In genomic region chr15:53535886-53536285, GRCh38 we compare ENCODE assay signal across 20 cellular contexts.
"Had no signal": no experiment of that assay in that cellular context is flagged by ENCODE, and none has a peak within 500 bp of the region (broad histone marks: within the 10 kb centered on the region; RNA-seq: fewer than 3 reads in every experiment).

No MANE protein-coding gene starts in this region.

- ATAC-seq: activated CD8-positive, alpha-beta memory T cell treated with anti-CD3 and anti-CD28 coated beads, Interleukin-2, amount 10 ng/mL, durations not matched to agents 7 days and 5 days; activated naive CD8-positive, alpha-beta T cell treated with anti-CD3 and anti-CD28 coated beads, Interleukin-2, amount 50 U/mL, for 24 hours; esophagus mucosa; left ventricle myocardium superior; right cardiac atrium; WTC11 had no signal

- H3K4me1 ChIP-seq: breast epithelium, prostate gland, stomach, upper lobe of left lung had no signal

- H3K27ac Mint-ChIP-seq: activated CD4-positive, alpha-beta memory T cell treated with anti-CD3 and anti-CD28 coated beads, Interleukin-2, amount 10 ng/mL, durations not matched to agents 7 days and 5 days; activated CD8-positive, alpha-beta memory T cell treated with anti-CD3 and anti-CD28 coated beads, Interleukin-2, amount 10 ng/mL, durations not matched to agents 7 days and 5 days; activated naive CD8-positive, alpha-beta T cell treated with anti-CD3 and anti-CD28 coated beads, Interleukin-2, amount 50 U/mL, for 24 hours; immature natural killer cell; WTC11 had no signal

- H3K36me3 ChIP-seq: breast epithelium, prostate gland, stomach, upper lobe of left lung had no signal

- H3K27ac ChIP-seq: breast epithelium, prostate gland, skin epidermis, stomach, upper lobe of left lung had no signal

- H3K36me3 Mint-ChIP-seq: activated CD8-positive, alpha-beta memory T cell treated with anti-CD3 and anti-CD28 coated beads, Interleukin-2, amount 10 ng/mL, durations not matched to agents 7 days and 5 days; immature natural killer cell; WTC11 had no signal

- H3K4me3 ChIP-seq: breast epithelium, prostate gland, skin epidermis, stomach, upper lobe of left lung had no signal

- H3K27me3 ChIP-seq: breast epithelium, stomach, upper lobe of left lung had no signal

- H3K9me3 ChIP-seq: breast epithelium, prostate gland, stomach, upper lobe of left lung had no signal

- H3K9me3 Mint-ChIP-seq: WTC11 had no signal

- DNase-seq: activated CD4-positive, alpha-beta memory T cell treated with anti-CD3 and anti-CD28 coated beads, Interleukin-2, amount 10 ng/mL, durations not matched to agents 7 days and 5 days; activated CD4-positive, alpha-beta T cell treated with anti-CD3 and anti-CD28 coated beads for 4 hours; activated CD8-positive, alpha-beta memory T cell treated with anti-CD3 and anti-CD28 coated beads, Interleukin-2, amount 10 ng/mL, durations not matched to agents 7 days and 5 days; activated naive CD4-positive, alpha-beta T cell treated with Interleukin-2 at 50 U/mL for 16 hours; activated naive CD8-positive, alpha-beta T cell treated with anti-CD3 and anti-CD28 coated beads, Interleukin-2, amount 50 U/mL, for 24 hours; aorta; cortex of kidney; immature natural killer cell; kidney glomerular epithelial cell; left ventricle myocardium superior; right cardiac atrium; stimulated activated CD4-positive, alpha-beta T cell treated with anti-CD3 and anti-CD28 coated beads, Interleukin-15, amount 100 ng/mL, for 24 hours; stimulated activated CD4-positive, alpha-beta T cell treated with anti-CD3 and anti-CD28 coated beads, Interleukin-2, amount 100 ng/mL, for 48 hours; stomach; upper lobe of left lung had no signal
